ENCODE assay signal across 32 cellular contexts in the genomic region with DNA sequence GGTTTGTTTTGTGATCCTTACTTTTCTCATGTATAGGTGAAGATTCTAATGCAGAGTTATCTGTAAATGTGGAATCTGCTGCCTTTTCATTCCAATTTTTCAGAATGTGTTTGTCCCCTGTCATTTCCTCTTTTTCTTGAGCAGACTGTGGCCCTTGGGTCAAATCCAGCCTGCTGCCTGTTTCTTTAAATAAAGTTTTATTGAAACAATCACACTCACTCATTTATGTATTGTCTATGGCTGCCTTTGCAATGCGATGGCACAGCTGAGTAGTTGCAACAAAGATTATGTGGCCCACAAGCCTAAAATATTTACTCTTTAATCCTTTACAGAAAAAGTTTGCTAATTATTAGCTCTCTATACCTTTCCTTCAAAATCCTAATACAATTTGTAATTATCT.
"Had no signal": no experiment of that assay in that cellular context is flagged by ENCODE, and none has a peak within 500 bp of the region (broad histone marks: within the 10 kb centered on the region; RNA-seq: fewer than 3 reads in every experiment).

No MANE protein-coding gene starts in this region.

- FAIRE-seq: astrocyte had no signal

- H3K9me3 ChIP-seq: adrenal gland, body of pancreas, breast epithelium had no signal

- DNase-seq: activated B cell treated with CpG ODN at 0.5 μM for 24 hours; activated CD4-positive, alpha-beta memory T cell treated with anti-CD3 and anti-CD28 coated beads for 36 hours; activated CD4-positive, alpha-beta T cell treated with anti-CD3 and anti-CD28 coated beads for 4 hours; activated CD4-positive, alpha-beta T cell treated with anti-CD3 and anti-CD28 coated beads, Interleukin-2, amount 10 ng/mL, durations not matched to agents 24 days and 14 days; activated CD4-positive, alpha-beta T cell treated with anti-CD3 and anti-CD28 coated beads, Interleukin-2, amount 50 U/mL, for 1 hour; activated CD4-positive, alpha-beta T cell treated with anti-CD3 and anti-CD28 coated beads, Interleukin-2, amount 50 U/mL, for 4 hours; activated CD4-positive, CD25-positive, alpha-beta regulatory T cell treated with anti-CD3 and anti-CD28 coated beads, Interleukin-2, amount 50 U/mL, for 72 hours; activated CD8-positive, alpha-beta memory T cell treated with anti-CD3 and anti-CD28 coated beads, Interleukin-2, amount 50 U/mL, for 4 hours; activated CD8-positive, alpha-beta T cell treated with anti-CD3 and anti-CD28 coated beads for 36 hours; activated effector memory CD4-positive, alpha-beta T cell treated with anti-CD3 and anti-CD28 coated beads, Interleukin-2, amount 50 U/mL, for 16 hours; activated gamma-delta T cell treated with Interleukin-2 at 50 U/mL for 16 hours; activated naive CD4-positive, alpha-beta T cell; activated naive CD4-positive, alpha-beta T cell treated with anti-CD3 and anti-CD28 coated beads for 36 hours; activated naive CD4-positive, alpha-beta T cell treated with anti-CD3 and anti-CD28 coated beads, Interleukin-2, amount 50 U/mL, for 16 hours; activated naive CD8-positive, alpha-beta T cell treated with anti-CD3 and anti-CD28 coated beads for 36 hours; activated T-cell treated with anti-CD3 and anti-CD28 coated beads for 4 hours; activated T-cell treated with anti-CD3 and anti-CD28 coated beads, Interleukin-2, amount 50 U/mL, for 1 hour; activated T-cell treated with anti-CD3 and anti-CD28 coated beads, Interleukin-2, amount 50 U/mL, for 4 hours; activated T-cell treated with anti-CD3 and anti-CD28 coated beads, Interleukin-2, amount 50 U/mL, for 72 hours; adrenal gland; amniotic stem cell; aorta; body of pancreas; brain microvascular endothelial cell; central memory CD4-positive, alpha-beta T cell; T-helper 2 cell; T-helper 9 cell had no signal

- H3K4me1 ChIP-seq: body of pancreas, breast epithelium had no signal

- H3K27ac ChIP-seq: adrenal gland, body of pancreas, brain microvascular endothelial cell, breast epithelium, VCaP had no signal

- H3K4me3 ChIP-seq: adrenal gland, body of pancreas, breast epithelium had no signal

- H3K27me3 ChIP-seq: adrenal gland, body of pancreas, brain microvascular endothelial cell, breast epithelium had no signal

- ATAC-seq: activated CD8-positive, alpha-beta T cell treated with anti-CD3 and anti-CD28 coated beads for 36 hours; activated naive CD4-positive, alpha-beta T cell treated with anti-CD3 and anti-CD28 coated beads, Interleukin-2, amount 50 U/mL, for 72 hours; activated T-cell treated with anti-CD3 and anti-CD28 coated beads, Interleukin-2, amount 50 U/mL, for 4 hours; activated T-cell treated with anti-CD3 and anti-CD28 coated beads, Interleukin-2, amount 50 U/mL, for 72 hours; activated T-helper 17 cell treated with anti-CD3 and anti-CD28 coated beads, Interleukin-2, amount 50 U/mL, for 72 hours; body of pancreas had no signal

- H3K36me3 ChIP-seq: adrenal gland, brain microvascular endothelial cell, breast epithelium had no signal
